Comparison of ENCODE assay signal across 4 cellular contexts in the genomic region with DNA sequence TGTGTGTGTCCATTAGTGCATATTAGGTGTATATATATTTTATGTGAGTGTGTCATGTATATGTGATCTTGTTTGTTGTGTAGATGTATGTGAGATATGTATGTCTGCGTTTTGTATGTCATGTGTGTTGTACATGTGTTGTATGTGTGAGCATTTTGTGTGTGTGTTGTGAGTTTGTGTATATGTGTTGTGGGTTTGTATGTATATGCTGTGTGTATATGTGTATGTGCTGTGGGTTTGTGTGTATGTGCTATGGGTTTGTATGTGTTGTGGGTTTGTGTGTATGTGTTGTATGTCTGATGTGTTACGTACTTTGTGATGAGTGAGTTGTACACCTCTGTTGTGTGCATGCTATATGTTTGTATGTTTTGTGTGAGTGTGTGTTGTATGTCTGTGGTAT.
TF ChIP-seq lines count a peak whose summit lies in the region.

No MANE protein-coding gene starts in this region.

TF ChIP-seq in A549, 52 proteins besides CTCF, POLR2A, EP300 and RAD21:
- TF ChIP-seq ZC3H11A (IDR thresholded peaks at IDR 0.05) = no peak
- no peak for TF ChIP-seq RNF2 (IDR thresholded peaks at IDR 0.05; ENCODE audit: borderline replicate concordance, low read depth)
- no peak for TF ChIP-seq HEYL (CRISPR knock-in tag; IDR thresholded peaks at IDR 0.05)
- TF ChIP-seq MYC (IDR thresholded peaks at IDR 0.05; ENCODE audit: borderline replicate concordance, low read length) = no peak
- no peak for TF ChIP-seq MAZ (IDR thresholded peaks at IDR 0.05; ENCODE audit: borderline replicate concordance, low read depth, low read length)
- TF ChIP-seq RFX5 (IDR thresholded peaks at IDR 0.05) = no peak
- TF ChIP-seq, protein P1, sequence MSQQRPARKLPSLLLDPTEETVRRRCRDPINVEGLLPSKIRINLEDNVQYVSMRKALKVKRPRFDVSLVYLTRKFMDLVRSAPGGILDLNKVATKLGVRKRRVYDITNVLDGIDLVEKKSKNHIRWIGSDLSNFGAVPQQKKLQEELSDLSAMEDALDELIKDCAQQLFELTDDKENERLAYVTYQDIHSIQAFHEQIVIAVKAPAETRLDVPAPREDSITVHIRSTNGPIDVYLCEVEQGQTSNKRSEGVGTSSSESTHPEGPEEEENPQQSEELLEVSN (IDR thresholded peaks at IDR 0.05; ENCODE audit: borderline replicate concordance, low read depth) = no peak
- TF ChIP-seq HOXA7 (CRISPR knock-in tag; IDR thresholded peaks at IDR 0.05) = no peak
- no peak for TF ChIP-seq CEBPB (IDR thresholded peaks at IDR 0.05)
- no peak for TF ChIP-seq BHLHE40 (IDR thresholded peaks at IDR 0.05; ENCODE audit: low read depth, low read length)
- no peak for TF ChIP-seq FOXS1 (CRISPR knock-in tag; IDR thresholded peaks at IDR 0.05)
- TF ChIP-seq HOXB13 (CRISPR knock-in tag; IDR thresholded peaks at IDR 0.05; ENCODE audit: low read depth) = no peak
- no peak for TF ChIP-seq PHF8 (IDR thresholded peaks at IDR 0.05; ENCODE audit: borderline replicate concordance, low read depth)
- no peak for TF ChIP-seq HOXB5 (CRISPR knock-in tag; IDR thresholded peaks at IDR 0.05)
- TF ChIP-seq RARB (CRISPR knock-in tag; IDR thresholded peaks at IDR 0.05) = no peak
- no peak for TF ChIP-seq POLR2AphosphoS2 (conservative IDR thresholded peaks at IDR 0.05; ENCODE audit: low read length)
- TF ChIP-seq ZSCAN20 (CRISPR knock-in tag; IDR thresholded peaks at IDR 0.05) = no peak
- TF ChIP-seq EHF (CRISPR knock-in tag; IDR thresholded peaks at IDR 0.05) = no peak
- no peak for TF ChIP-seq SMC3 (IDR thresholded peaks at IDR 0.05)
TF ChIP-seq in A549: peak in this region for 0.

TF ChIP-seq in HEK293, 187 proteins besides CTCF, POLR2A, EP300 and RAD21:
- TF ChIP-seq, protein P2, sequence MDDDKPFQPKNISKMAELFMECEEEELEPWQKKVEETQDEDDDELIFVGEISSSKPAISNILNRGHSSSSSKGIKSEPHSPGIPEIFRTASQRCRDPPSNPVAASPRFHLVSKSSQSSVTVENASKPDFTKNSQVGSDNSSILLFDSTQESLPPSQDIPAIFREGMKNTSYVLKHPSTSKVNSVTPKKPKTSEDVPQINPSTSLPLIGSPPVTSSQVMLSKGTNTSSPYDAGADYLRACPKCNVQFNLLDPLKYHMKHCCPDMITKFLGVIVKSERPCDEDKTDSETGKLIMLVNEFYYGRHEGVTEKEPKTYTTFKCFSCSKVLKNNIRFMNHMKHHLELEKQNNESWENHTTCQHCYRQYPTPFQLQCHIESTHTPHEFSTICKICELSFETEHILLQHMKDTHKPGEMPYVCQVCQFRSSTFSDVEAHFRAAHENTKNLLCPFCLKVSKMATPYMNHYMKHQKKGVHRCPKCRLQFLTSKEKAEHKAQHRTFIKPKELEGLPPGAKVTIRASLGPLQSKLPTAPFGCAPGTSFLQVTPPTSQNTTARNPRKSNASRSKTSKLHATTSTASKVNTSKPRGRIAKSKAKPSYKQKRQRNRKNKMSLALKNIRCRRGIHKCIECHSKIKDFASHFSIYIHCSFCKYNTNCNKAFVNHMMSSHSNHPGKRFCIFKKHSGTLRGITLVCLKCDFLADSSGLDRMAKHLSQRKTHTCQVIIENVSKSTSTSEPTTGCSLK (tag by site-specific recombination; IDR thresholded peaks at IDR 0.05) = no peak
- TF ChIP-seq MEIS1 (CRISPR knock-in tag; IDR thresholded peaks at IDR 0.05; ENCODE audit: borderline replicate concordance) = no peak
- TF ChIP-seq ZSCAN23 (tag by site-specific recombination; IDR thresholded peaks at IDR 0.05) = no peak
- no peak for TF ChIP-seq HOXC10 (CRISPR knock-in tag; IDR thresholded peaks at IDR 0.05)
- TF ChIP-seq ZBTB17 (tag by site-specific recombination; IDR thresholded peaks at IDR 0.05) = no peak
- TF ChIP-seq ZNF777 (tag by site-specific recombination; IDR thresholded peaks at IDR 0.05; ENCODE audit: borderline replicate concordance) = 0 out of 2 replicates have a peak, but pooled peaks have one; percentile 7
- TF ChIP-seq ZNF621 (tag by site-specific recombination; IDR thresholded peaks at IDR 0.05) = no peak
- no peak for TF ChIP-seq GFI1B (tag by site-specific recombination; IDR thresholded peaks at IDR 0.05)
- TF ChIP-seq GLI2 (tag by site-specific recombination; IDR thresholded peaks at IDR 0.05; ENCODE audit: borderline replicate concordance, low read depth) = no peak
- 0 out of 2 replicates have a peak, but pooled peaks have one; percentile 5 for TF ChIP-seq ZNF112 (tag by site-specific recombination; IDR thresholded peaks at IDR 0.05)
- TF ChIP-seq ZNF133 (tag by site-specific recombination; IDR thresholded peaks at IDR 0.05) = peak; percentile 60; the same call in 1 of the 2 replicates
- TF ChIP-seq ZNF473 (tag by site-specific recombination; IDR thresholded peaks at IDR 0.05) = 0 out of 2 replicates have a peak, but pooled peaks have one; percentile 23
- TF ChIP-seq, protein P3, sequence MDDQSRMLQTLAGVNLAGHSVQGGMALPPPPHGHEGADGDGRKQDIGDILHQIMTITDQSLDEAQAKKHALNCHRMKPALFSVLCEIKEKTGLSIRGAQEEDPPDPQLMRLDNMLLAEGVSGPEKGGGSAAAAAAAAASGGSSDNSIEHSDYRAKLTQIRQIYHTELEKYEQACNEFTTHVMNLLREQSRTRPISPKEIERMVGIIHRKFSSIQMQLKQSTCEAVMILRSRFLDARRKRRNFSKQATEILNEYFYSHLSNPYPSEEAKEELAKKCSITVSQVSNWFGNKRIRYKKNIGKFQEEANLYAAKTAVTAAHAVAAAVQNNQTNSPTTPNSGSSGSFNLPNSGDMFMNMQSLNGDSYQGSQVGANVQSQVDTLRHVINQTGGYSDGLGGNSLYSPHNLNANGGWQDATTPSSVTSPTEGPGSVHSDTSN (CRISPR knock-in tag; IDR thresholded peaks at IDR 0.05) = no peak
TF ChIP-seq in HEK293: peak in this region for 4.

TF ChIP-seq in K562, 482 proteins besides CTCF, POLR2A, EP300 and RAD21:
- TF ChIP-seq ELF4 (CRISPR knock-in tag; IDR thresholded peaks at IDR 0.05) = peak; percentile 28; the same call in 1 of the 2 replicates
- no peak for TF ChIP-seq ZKSCAN1 (IDR thresholded peaks at IDR 0.05; ENCODE audit: low read depth, low read length)
- no peak for TF ChIP-seq ZNF133 (CRISPR knock-in tag; IDR thresholded peaks at IDR 0.05)
- no peak for TF ChIP-seq SRSF1 (IDR thresholded peaks at IDR 0.05; ENCODE audit: low read depth, low read length)
- TF ChIP-seq, protein P4, sequence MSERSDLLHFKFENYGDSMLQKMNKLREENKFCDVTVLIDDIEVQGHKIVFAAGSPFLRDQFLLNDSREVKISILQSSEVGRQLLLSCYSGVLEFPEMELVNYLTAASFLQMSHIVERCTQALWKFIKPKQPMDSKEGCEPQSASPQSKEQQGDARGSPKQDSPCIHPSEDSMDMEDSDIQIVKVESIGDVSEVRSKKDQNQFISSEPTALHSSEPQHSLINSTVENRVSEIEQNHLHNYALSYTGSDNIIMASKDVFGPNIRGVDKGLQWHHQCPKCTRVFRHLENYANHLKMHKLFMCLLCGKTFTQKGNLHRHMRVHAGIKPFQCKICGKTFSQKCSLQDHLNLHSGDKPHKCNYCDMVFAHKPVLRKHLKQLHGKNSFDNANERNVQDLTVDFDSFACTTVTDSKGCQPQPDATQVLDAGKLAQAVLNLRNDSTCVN (CRISPR knock-in tag; IDR thresholded peaks at IDR 0.05) = peak; percentile 81; the same call in 1 of the 2 replicates
- TF ChIP-seq MAFK (IDR thresholded peaks at IDR 0.05; ENCODE audit: low read length) = no peak
TF ChIP-seq in K562: peak in this region for 2.

TF ChIP-seq in HEK293T, 16 proteins besides CTCF, POLR2A, EP300 and RAD21:
- TF ChIP-seq SUZ12 (IDR thresholded peaks at IDR 0.05) = no peak
- TF ChIP-seq TARDBP (IDR thresholded peaks at IDR 0.05) = no peak
- TF ChIP-seq LEF1 (IDR thresholded peaks at IDR 0.05; ENCODE audit: borderline replicate concordance) = no peak
- TF ChIP-seq L3MBTL2 (conservative IDR thresholded peaks at IDR 0.05) = no peak
- no peak for TF ChIP-seq NFRKB (IDR thresholded peaks at IDR 0.05)
- TF ChIP-seq FOXM1 (IDR thresholded peaks at IDR 0.05; ENCODE audit: borderline replicate concordance) = no peak
- no peak for TF ChIP-seq ZNF384 (IDR thresholded peaks at IDR 0.05)
